Comparison of ENCODE assay signal across 12 cellular contexts in the genomic region with DNA sequence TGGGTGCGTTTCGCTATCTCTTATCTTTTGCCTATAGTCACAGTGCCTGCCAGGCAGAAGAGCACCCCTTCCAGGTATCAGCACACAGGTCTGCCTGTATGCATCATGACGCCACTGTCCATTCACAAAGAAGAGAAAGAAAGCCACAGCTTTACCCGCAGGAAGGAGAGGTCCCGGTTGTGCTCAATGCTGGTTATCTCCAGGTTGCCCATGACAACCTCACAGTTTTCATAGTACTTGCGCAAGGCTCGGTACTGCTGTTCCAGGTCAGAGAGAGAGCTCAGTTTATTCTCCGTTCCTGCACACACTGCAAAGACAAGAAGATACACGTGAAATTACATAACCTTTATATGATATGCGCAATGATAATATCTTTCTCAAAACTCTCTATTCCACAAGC.
DNase-seq lines count a peak whose midpoint lies in the region; ATAC-seq and TF ChIP-seq lines count a peak whose summit lies in the region.
"Had no signal": no experiment of that assay in that cellular context is flagged by ENCODE, and none has a peak within 500 bp of the region (broad histone marks: within the 10 kb centered on the region; RNA-seq: fewer than 3 reads in every experiment).

No MANE protein-coding gene starts in this region.

- 53 to 57% methylated on average over 10 of the region's 10 CpGs for WGBS in body of pancreas, 2 donors

- H3K4me1 ChIP-seq in ACC112 (ENCODE audit: control insufficient read depth, insufficient read depth, low read length, unreplicated experiment) (no peaks in the 10 kb centered on the region), body of pancreas (no peaks in the 10 kb centered on the region)
- no peaks in the 10 kb centered on the region for H3K4me1 ChIP-seq in effector memory CD4-positive, alpha-beta T cell (ENCODE audit: control insufficient read depth, insufficient read depth, low read length, poor library complexity, severe bottlenecking)
- H3K4me1 ChIP-seq: suprapubic skin had no signal

- H3K27me3 ChIP-seq in ACC112 (ENCODE audit: insufficient read depth, low read length): no peaks in the 10 kb centered on the region
- H3K27me3 ChIP-seq in body of pancreas: no peaks in the 10 kb centered on the region
- H3K27me3 ChIP-seq in effector memory CD4-positive, alpha-beta T cell (replicated peaks; ENCODE audit: control insufficient read depth, insufficient read depth, low read length, poor library complexity, severe bottlenecking): no peaks in the 10 kb centered on the region
- H3K27me3 ChIP-seq: suprapubic skin had no signal

- H3K36me3 ChIP-seq in ACC112 (ENCODE audit: insufficient read depth, low read length) (no peaks in the 10 kb centered on the region), body of pancreas (replicated peaks in 1 of 2; ENCODE audit: insufficient read depth in 1 of 2, low read depth in 2 of 2) (no peaks in the 10 kb centered on the region)
- no peaks in the 10 kb centered on the region for H3K36me3 ChIP-seq in effector memory CD4-positive, alpha-beta T cell (ENCODE audit: control insufficient read depth, insufficient read depth, low read length)
- H3K36me3 ChIP-seq: suprapubic skin had no signal

- H3K79me2 ChIP-seq in ACC112 (ENCODE audit: control insufficient read depth, insufficient read depth, low read length, unreplicated experiment): no peaks in the 10 kb centered on the region

- ATAC-seq in body of pancreas: peak; percentile 42

- TF ChIP-seq CTCF in body of pancreas (IDR thresholded peaks at IDR 0.05): no peak

- DNase-seq in M059J (ENCODE audit: low read depth) (peak; percentile 52), body of pancreas (peak in 1 of 4 donors; percentile 8), left kidney (ENCODE audit: low read depth, low spot score) (peak; percentile 5), NCI-H1417 (lab: John Stamatoyannopoulos, UW) (no peak), Kasumi-1 (lab: John Stamatoyannopoulos, UW) (no peak)
- DNase-seq in effector memory CD4-positive, alpha-beta T cell: no peak
- no peak for DNase-seq in activated effector memory CD4-positive, alpha-beta T cell treated with anti-CD3 and anti-CD28 coated beads, Interleukin-2, amount 50 U/mL, for 16 hours
- DNase-seq: activated CD4-positive, alpha-beta T cell treated with anti-CD3 and anti-CD28 coated beads, Interleukin-2, amount 50 U/mL, for 4 hours; NCI-H1092 treated with DMSO at 0.1 percent for 48 hours; NCI-H510A treated with DMSO at 0.1 percent for 48 hours had no signal

- TF ChIP-seq POLR2A in body of pancreas (IDR thresholded peaks at IDR 0.05): no peak

- H2AFZ ChIP-seq in ACC112 (ENCODE audit: low read length, unreplicated experiment): peak overlapping the region; percentile 1

- no peak overlapping the region for H3K27ac ChIP-seq in ACC112 (ENCODE audit: low read depth, low read length)
- H3K27ac ChIP-seq in body of pancreas: no peak overlapping the region
- H3K27ac ChIP-seq in effector memory CD4-positive, alpha-beta T cell (ENCODE audit: insufficient read depth, low read length, poor library complexity, severe bottlenecking): no peak overlapping the region
- H3K27ac ChIP-seq: suprapubic skin had no signal

- H3K4me3 ChIP-seq in ACC112 (ENCODE audit: low read depth, low read length) (no peak overlapping the region), body of pancreas (no peak overlapping the region)
- H3K4me3 ChIP-seq in effector memory CD4-positive, alpha-beta T cell (ENCODE audit: insufficient read depth, low read depth, low read length, poor library complexity, severe bottlenecking): no peak overlapping the region
- H3K4me3 ChIP-seq: suprapubic skin had no signal

- H3K9me3 ChIP-seq in body of pancreas: no peaks in the 10 kb centered on the region
- no peaks in the 10 kb centered on the region for H3K9me3 ChIP-seq in effector memory CD4-positive, alpha-beta T cell (ENCODE audit: control insufficient read depth, low read length)
- H3K9me3 ChIP-seq: suprapubic skin had no signal

- intact Hi-C loops in body of pancreas (cut with DNase I): no loop called here

Comparison
In these comparisons a context has a peak if more than half of its experiments do, and no peak if none do; other contexts are left out.
1. DNase-seq: peak in M059J (single experiment) and left kidney (single experiment); none in NCI-H1417 (0 of 3), effector memory CD4-positive, alpha-beta T cell (0 of 3), Kasumi-1 (0 of 2) and activated effector memory CD4-positive, alpha-beta T cell treated with anti-CD3 and anti-CD28 coated beads, Interleukin-2, amount 50 U/mL, for 16 hours (single experiment).